In the genomic region with DNA sequence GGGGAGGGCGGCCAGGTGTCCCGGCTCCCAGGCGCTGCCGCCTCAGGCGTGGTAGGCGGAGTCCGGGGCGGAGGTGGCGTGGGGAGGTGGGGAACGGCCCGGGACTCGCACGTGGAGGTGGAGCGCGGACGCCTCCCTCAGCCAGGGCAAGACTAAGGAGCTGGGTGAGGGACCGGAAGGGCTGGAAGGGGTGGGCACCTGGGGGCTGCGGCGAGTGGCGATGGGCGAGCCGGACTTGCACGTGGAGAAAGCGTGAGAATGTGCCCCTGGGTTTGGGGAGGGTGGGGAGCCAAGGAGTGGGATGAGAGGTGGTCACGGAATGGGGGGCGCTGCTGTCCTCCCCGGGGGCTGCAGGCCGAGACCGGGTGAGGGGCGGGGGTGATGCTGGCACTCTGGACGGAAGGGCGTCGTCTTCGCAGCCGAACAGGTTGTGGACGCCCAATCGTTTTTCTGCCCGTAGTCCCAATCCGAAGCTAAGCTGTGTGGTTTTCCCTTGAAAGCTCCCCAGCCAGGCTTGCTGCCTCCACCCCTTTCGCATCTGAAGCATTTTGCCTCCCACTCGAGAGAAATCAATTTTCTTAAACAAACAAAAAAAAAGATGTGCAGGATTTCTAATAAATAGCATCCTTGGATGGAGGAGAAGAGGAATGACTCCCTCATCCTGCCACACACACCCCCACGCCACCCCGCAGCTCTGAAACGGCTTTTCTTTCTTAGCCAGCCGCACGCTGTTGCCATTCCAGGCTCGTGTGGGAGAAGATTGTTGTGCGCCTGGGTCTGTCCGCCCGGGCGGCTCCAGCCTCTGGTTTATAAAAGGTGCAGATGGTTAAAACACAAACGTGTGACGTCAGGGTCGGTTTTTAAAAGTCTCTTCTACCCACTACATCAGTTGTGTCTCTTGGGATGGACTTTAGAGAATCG, we compare ENCODE assay signal across 7 cellular contexts.
DNase-seq lines count a peak whose midpoint lies in the region; ATAC-seq, FAIRE-seq and TF ChIP-seq lines count a peak whose summit lies in the region.

No MANE protein-coding gene starts in this region.

- peaks cover 0 to 3% of the 10 kb centered on the region in 2 donors for H3K4me1 ChIP-seq in small intestine (ENCODE audit: control insufficient read depth in 2 of 2, insufficient read depth in 1 of 2, low read depth in 1 of 2, low read length in 1 of 2)

- H3K27ac ChIP-seq in SK-N-MC (no peak overlapping the region), small intestine (ENCODE audit: low read depth in 1 of 2, low read length in 1 of 2) (peak overlapping the region in 1 of 2 donors; percentile 49)

- no peaks in the 10 kb centered on the region for H3K36me3 ChIP-seq in SK-N-MC (ENCODE audit: insufficient read depth, low read length)
- no peaks in the 10 kb centered on the region for H3K36me3 ChIP-seq in bronchial epithelial cell (ENCODE audit: control insufficient read depth, insufficient read depth, low read length)
- no peaks in the 10 kb centered on the region for H3K36me3 ChIP-seq in small intestine (ENCODE audit: control insufficient read depth in 2 of 2, insufficient read depth in 2 of 2, low read length in 2 of 2)

- no peaks in the 10 kb centered on the region for H3K9me3 Mint-ChIP-seq in IgD-negative memory B cell

- 1 to 3% (median 2%) methylated on average over 52 to 55 of the region's 55 CpGs for WGBS in small intestine, 3 donors

- DNase-seq in SK-N-MC (ENCODE audit: low read depth, low spot score): no peak
- peak; percentile 33 for DNase-seq in bronchial epithelial cell (ENCODE audit: low read depth)
- peak; percentile 91 for DNase-seq in islet precursor cell
- DNase-seq in small intestine: peak; percentile 26

- no peaks in the 10 kb centered on the region for H3K36me3 Mint-ChIP-seq in IgD-negative memory B cell

- peaks cover 11 to 30% (median 17%) of the 10 kb centered on the region in 3 donors for H3K4me1 Mint-ChIP-seq in IgD-negative memory B cell

- H3K27ac Mint-ChIP-seq in IgD-negative memory B cell: peak overlapping the region; percentile 80 to 92 (median 90)

- H3K4me3 ChIP-seq in GM12875 (ENCODE audit: low read depth, low read length) (peak overlapping the region; percentile 92), SK-N-MC (peak overlapping the region; percentile 75), bronchial epithelial cell (ENCODE audit: low read depth, low read length) (peak overlapping the region; percentile 90), small intestine (ENCODE audit: low read depth in 1 of 2, low read length in 2 of 2) (peak overlapping the region; percentile 66 to 97)

- H3K27me3 ChIP-seq in bronchial epithelial cell (ENCODE audit: control insufficient read depth, insufficient read depth, low read length): no peaks in the 10 kb centered on the region
- H3K27me3 ChIP-seq in small intestine (ENCODE audit: control insufficient read depth in 2 of 2, insufficient read depth in 2 of 2, low read length in 2 of 2): no peaks in the 10 kb centered on the region

- H3K9me3 ChIP-seq in SK-N-MC (ENCODE audit: low read depth, low read length) (no peaks in the 10 kb centered on the region), small intestine (ENCODE audit: control insufficient read depth, low read depth) (no peaks in the 10 kb centered on the region)

- H3K27me3 Mint-ChIP-seq in IgD-negative memory B cell: no peaks in the 10 kb centered on the region

- H3K4me3 Mint-ChIP-seq in IgD-negative memory B cell: peak overlapping the region; percentile 88 to 98 (median 93)

- H3K9ac ChIP-seq in SK-N-MC (ENCODE audit: insufficient read length): no peak overlapping the region

- FAIRE-seq in bronchial epithelial cell (lab: Jason Lieb, UNC): no peak
- FAIRE-seq in small intestine (lab: Jason Lieb, UNC): no peak

- ATAC-seq in GM21825 (IDR thresholded peaks at IDR 0.05; ENCODE audit: unreplicated experiment): peak; percentile 50

- TF ChIP-seq CTCF in GM12875 (IDR thresholded peaks at IDR 0.05; ENCODE audit: borderline replicate concordance, insufficient read depth, low read depth, low read length) (no peak), bronchial epithelial cell (IDR thresholded peaks at IDR 0.05; ENCODE audit: insufficient read depth, low read length, severe bottlenecking) (no peak)
